ENCODE assay signal across 20 cellular contexts in the genomic region with DNA sequence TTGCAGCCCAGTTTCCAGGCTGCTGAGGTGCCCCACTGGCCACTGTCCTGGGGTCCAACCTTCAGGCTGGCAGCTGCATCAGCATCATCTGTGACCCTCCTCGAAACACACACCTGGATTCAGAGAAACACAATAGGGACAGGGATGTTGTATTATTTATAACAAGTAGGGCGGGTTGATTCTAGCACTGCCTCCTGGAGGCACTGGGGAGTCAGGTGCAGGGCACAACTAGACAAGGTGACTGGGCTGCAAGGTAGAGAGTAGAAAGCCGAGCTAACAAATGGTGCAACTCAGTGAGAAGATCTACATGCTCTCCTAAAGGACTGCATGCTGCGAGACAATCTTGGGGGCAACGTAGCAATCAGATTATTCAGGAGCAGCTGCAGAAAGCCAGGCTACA.
"Had no signal": no experiment of that assay in that cellular context is flagged by ENCODE, and none has a peak within 500 bp of the region (broad histone marks: within the 10 kb centered on the region; RNA-seq: fewer than 3 reads in every experiment).

No MANE protein-coding gene starts in this region.

- H3K4me3 Mint-ChIP-seq: effector memory CD8-positive, alpha-beta T cell; naive thymus-derived CD8-positive, alpha-beta T cell; nephron progenitor cell; stimulated activated naive CD8-positive, alpha-beta T cell treated with anti-CD3 and anti-CD28 coated beads, Interleukin-15, amount 100 ng/mL, for 72 hours had no signal

- H3K27me3 Mint-ChIP-seq: effector memory CD8-positive, alpha-beta T cell; naive thymus-derived CD8-positive, alpha-beta T cell; stimulated activated naive CD8-positive, alpha-beta T cell treated with anti-CD3 and anti-CD28 coated beads, Interleukin-15, amount 100 ng/mL, for 72 hours had no signal

- H3K4me1 Mint-ChIP-seq: stimulated activated naive CD8-positive, alpha-beta T cell treated with anti-CD3 and anti-CD28 coated beads, Interleukin-15, amount 100 ng/mL, for 72 hours had no signal

- DNase-seq: cortex of kidney; effector memory CD8-positive, alpha-beta T cell; erythroblast; esophagus squamous epithelium; foreskin melanocyte; hypothalamus; left ventricle myocardium superior; lower lobe of right lung; naive thymus-derived CD8-positive, alpha-beta T cell; nephron progenitor cell; occipital lobe; ovary; posterior cingulate gyrus; psoas muscle; right cardiac atrium; sigmoid colon; stimulated activated naive CD4-positive, alpha-beta T cell; stimulated activated naive CD8-positive, alpha-beta T cell treated with anti-CD3 and anti-CD28 coated beads, Interleukin-15, amount 100 ng/mL, for 72 hours; transverse colon; upper lobe of right lung had no signal

- ATAC-seq: effector memory CD8-positive, alpha-beta T cell; left ventricle myocardium superior; lower lobe of right lung; naive thymus-derived CD8-positive, alpha-beta T cell; psoas muscle; right cardiac atrium; stimulated activated naive CD8-positive, alpha-beta T cell treated with anti-CD3 and anti-CD28 coated beads, Interleukin-15, amount 100 ng/mL, for 72 hours; upper lobe of right lung had no signal

- H3K27ac Mint-ChIP-seq: effector memory CD8-positive, alpha-beta T cell; naive thymus-derived CD8-positive, alpha-beta T cell; nephron progenitor cell had no signal

- H3K9me3 Mint-ChIP-seq: effector memory CD8-positive, alpha-beta T cell had no signal
